9 cellular contexts compared by ENCODE assay signal in genomic region chr3:197713477-197713822, GRCh38. TPM values are rescaled to one million over a fixed set of nuclear protein-coding genes. Genes with fewer than 3 reads are reported as not detected.
DNase-seq lines count a peak whose midpoint lies in the region; ATAC-seq, FAIRE-seq and TF ChIP-seq lines count a peak whose summit lies in the region.
"Had no signal": no experiment of that assay in that cellular context is flagged by ENCODE, and none has a peak within 500 bp of the region (broad histone marks: within the 10 kb centered on the region; RNA-seq: fewer than 3 reads in every experiment).

No MANE protein-coding gene starts in this region.

- H3K4me3 Mint-ChIP-seq in neural crest cell: no peak overlapping the region

- H3K9me3 ChIP-seq in ascending aorta: no peaks in the 10 kb centered on the region
- H3K9me3 ChIP-seq in pancreas: no peaks in the 10 kb centered on the region

- ATAC-seq in HG02759 (IDR thresholded peaks at IDR 0.05; ENCODE audit: unreplicated experiment): peak; percentile 27
- no peak for ATAC-seq in pancreas

- H3K27me3 ChIP-seq in GM06990 (replicated peaks; ENCODE audit: control insufficient read depth, insufficient read depth, low read length): no peaks in the 10 kb centered on the region
- no peaks in the 10 kb centered on the region for H3K27me3 ChIP-seq in ascending aorta
- H3K27me3 ChIP-seq in pancreas: no peaks in the 10 kb centered on the region

- FAIRE-seq in pancreas (lab: Jason Lieb, UNC): no peak

- H3K27ac ChIP-seq in ascending aorta: peak overlapping the region; percentile 93
- H3K27ac ChIP-seq in pancreas: peak overlapping the region in 2 of 4 donors; percentile 59 to 67

- peak overlapping the region; percentile 34 for H3K4me3 ChIP-seq in GM06990 (replicated peaks; ENCODE audit: low read depth, low read length)
- peak overlapping the region in 1 of 2 donors; percentile 52 for H3K4me3 ChIP-seq in ascending aorta
- H3K4me3 ChIP-seq in pancreas: no peak overlapping the region

- H3K36me3 Mint-ChIP-seq in neural crest cell (ENCODE audit: low read depth): peaks cover 2% of the 10 kb centered on the region

- no peaks in the 10 kb centered on the region for H3K9me3 Mint-ChIP-seq in neural crest cell

- no peak for DNase-seq in GM06990 (ENCODE audit: extremely low read depth, insufficient read length)
- DNase-seq in ascending aorta (ENCODE audit: low spot score in 2 of 2): no peak
- no peak for DNase-seq in neural crest cell (ENCODE audit: low read depth, low spot score)
- no peak for DNase-seq in GOT3 (lab: John Stamatoyannopoulos, UW)
- DNase-seq in pancreas: no peak
- DNase-seq in H4 (ENCODE audit: low spot score): no peak
- no peak for DNase-seq in epidermal melanocyte (ENCODE audit: insufficient read length, low spot score)
- DNase-seq: stimulated activated CD4-positive, alpha-beta T cell treated with anti-CD3 and anti-CD28 coated beads, Interleukin-2, amount 100 ng/mL, for 24 hours had no signal

- no peaks in the 10 kb centered on the region for H3K27me3 Mint-ChIP-seq in neural crest cell (ENCODE audit: low read depth)

- H3K4me1 Mint-ChIP-seq in neural crest cell: peaks cover 14% of the 10 kb centered on the region

- peaks cover 11 to 14% of the 10 kb centered on the region in 2 donors for H3K4me1 ChIP-seq in ascending aorta
- H3K4me1 ChIP-seq in pancreas: no peaks in the 10 kb centered on the region

- peak overlapping the region; percentile 92 for H3K27ac Mint-ChIP-seq in neural crest cell (ENCODE audit: unreplicated experiment)

- 85 to 88% methylated on average over 4 of the region's 4 CpGs for WGBS in pancreas, 2 donors

- TF ChIP-seq CTCF in GM06990 (IDR thresholded peaks at IDR 0.05; ENCODE audit: insufficient read depth, low read length, poor library complexity, severe bottlenecking) (no peak), ascending aorta (IDR thresholded peaks at IDR 0.05) (no peak), neural crest cell (conservative IDR thresholded peaks at IDR 0.05) (no peak), pancreas (IDR thresholded peaks at IDR 0.05) (no peak)

- intact Hi-C loops in ascending aorta (cut with DNase I) (loop anchor here (2.0 kb wide), 1 partner anchor 35 kb away; the partner anchor contains the start of gene FYTTD1), pancreas (cut with DNase I) (no loop called here)

- peaks cover 7% of the 10 kb centered on the region for H3K36me3 ChIP-seq in GM06990 (ENCODE audit: control insufficient read depth, insufficient read depth, low read length)
- H3K36me3 ChIP-seq in ascending aorta: peaks cover 3 to 7% of the 10 kb centered on the region in 2 donors
- no peaks in the 10 kb centered on the region for H3K36me3 ChIP-seq in pancreas

RNA-seq across cellular contexts. Expression of gene RUBCN, which starts 23.3 kb away (rescaled TPM):
- total RNA-seq in ascending aorta (27.4 TPM), neural crest cell (30.2 and 31.7 TPM in 2 replicates), pancreas (10 to 100 TPM in 5 of 6 donors, 1 to 10 TPM in 1; 8.6 to 14.1 (median 13.0) TPM)
- polyA plus RNA-seq in pancreas: 10 to 100 TPM in 1 of 2 donors, 1 to 10 TPM in 1; 8.7 to 14.1 TPM
- 6.3 and 7.5 TPM in 2 replicates for total RNA-seq in H4 (2014; rRNA removed; shearing (Covaris generic))

RNA-seq across cellular contexts. Expression of gene FYTTD1, which starts 36.2 kb away (rescaled TPM):
- 14.0 TPM for total RNA-seq in ascending aorta
- 50.0 and 52.5 TPM in 2 replicates for total RNA-seq in neural crest cell
- 10 to 100 TPM; 22.8 to 37.9 (median 30.5) TPM for total RNA-seq in pancreas
- 10 to 100 TPM in 1 of 2 donors, 1 to 10 TPM in 1; 8.3 to 11.0 TPM for polyA plus RNA-seq in pancreas
- total RNA-seq in H4 (2014; rRNA removed; shearing (Covaris generic)): 35.9 and 53.1 TPM in 2 replicates
